Comparison of ENCODE assay signal across 1 cellular context in genomic region chr11:72814139-72814830, GRCh38.
A peak's percentile ranks its signal among the peaks of the same experiment; 100 is the strongest.
TF ChIP-seq lines count a peak whose summit lies in the region.

Gene ATG16L2, plus strand, starts transcription at chr11:72814411. Its CDS starts 35 bp downstream, at chr11:72814446.

TF ChIP-seq in K562, 482 proteins besides CTCF, POLR2A, EP300 and RAD21 (continued from another document and continues in another):
- TF ChIP-seq MLLT1 (IDR thresholded peaks at IDR 0.05): 0 out of 4 replicates have a peak, but pooled peaks of 1 of the 2 experiments have one; percentile 7
- no peak for TF ChIP-seq ZSCAN29 (IDR thresholded peaks at IDR 0.05)
- TF ChIP-seq ARID1B (IDR thresholded peaks at IDR 0.05): 0 out of 2 replicates have a peak, but pooled peaks have one; percentile 34
- peak; percentile 35; the same call in 1 of the 2 replicates for TF ChIP-seq TARDBP (IDR thresholded peaks at IDR 0.05)
- peak; percentile 58 for TF ChIP-seq SP1 (CRISPR knock-in tag; IDR thresholded peaks at IDR 0.05)
- TF ChIP-seq CXXC5 (CRISPR knock-in tag; IDR thresholded peaks at IDR 0.05): peak; percentile 83
- no peak for TF ChIP-seq RREB1 (CRISPR knock-in tag; IDR thresholded peaks at IDR 0.05)
- 0 out of 2 replicates have a peak, but pooled peaks have one; percentile 30 for TF ChIP-seq ERF (CRISPR knock-in tag; IDR thresholded peaks at IDR 0.05)
- 0 out of 2 replicates have a peak, but pooled peaks have one; percentile 37 for TF ChIP-seq RBM14 (IDR thresholded peaks at IDR 0.05; ENCODE audit: borderline replicate concordance, insufficient read depth, low read depth, low read length)
- no peak; the same call in 1 of the 2 replicates for TF ChIP-seq ZFPM2 (CRISPR knock-in tag; IDR thresholded peaks at IDR 0.05)
- TF ChIP-seq RB1 (IDR thresholded peaks at IDR 0.05; ENCODE audit: low read depth): peak; percentile 94
- peak; percentile 91 for TF ChIP-seq TOE1 (IDR thresholded peaks at IDR 0.05; ENCODE audit: borderline replicate concordance)
- no peak for TF ChIP-seq TOE1 (CRISPR knock-in tag; IDR thresholded peaks at IDR 0.05; ENCODE audit: borderline replicate concordance, low read depth)
- peak; percentile 23; the same call in 1 of the 2 replicates for TF ChIP-seq ZBTB7A (IDR thresholded peaks at IDR 0.05; ENCODE audit: borderline replicate concordance, control insufficient read depth, low read depth, low read length)
- TF ChIP-seq PML (IDR thresholded peaks at IDR 0.05; ENCODE audit: low read length): peak; percentile 40; the same call in 1 of the 2 replicates
- TF ChIP-seq SMAD3 (CRISPR knock-in tag; conservative IDR thresholded peaks at IDR 0.05): peak; percentile 69; the same call in 1 of the 2 replicates
- no peak for TF ChIP-seq ZNF197 (CRISPR knock-in tag; IDR thresholded peaks at IDR 0.05; ENCODE audit: low read depth)
- TF ChIP-seq NFRKB (IDR thresholded peaks at IDR 0.05; ENCODE audit: low read depth): 0 out of 2 replicates have a peak, but pooled peaks have one; percentile 38
- peak; percentile 53 for TF ChIP-seq EGR1 (conservative IDR thresholded peaks at IDR 0.05)
- no peak for TF ChIP-seq MAFK (IDR thresholded peaks at IDR 0.05; ENCODE audit: low read length)
- TF ChIP-seq MAZ (CRISPR knock-in tag; conservative IDR thresholded peaks at IDR 0.05 in 1 of 2, IDR thresholded peaks at IDR 0.05 in 1 of 2): peak; percentile 49 to 87
- peak; percentile 100 for TF ChIP-seq ATF7 (IDR thresholded peaks at IDR 0.05)
- 0 out of 4 replicates have a peak, but pooled peaks of 1 of the 2 experiments have one; percentile 13 for TF ChIP-seq UBTF (IDR thresholded peaks at IDR 0.05; ENCODE audit: borderline replicate concordance in 1 of 2, low read depth in 2 of 2, low read length in 2 of 2)
- 0 out of 2 replicates have a peak, but pooled peaks have one; percentile 23 for TF ChIP-seq TAF7 (tag; IDR thresholded peaks at IDR 0.05)
- peak; percentile 64; the same call in 1 of the 2 replicates for TF ChIP-seq NCOR1 (IDR thresholded peaks at IDR 0.05)
- TF ChIP-seq HES1 (IDR thresholded peaks at IDR 0.05; ENCODE audit: low read depth): no peak
- TF ChIP-seq CREB1 (IDR thresholded peaks at IDR 0.05): peak; percentile 80
- TF ChIP-seq CREB1 (CRISPR knock-in tag; IDR thresholded peaks at IDR 0.05): peak; percentile 70; the same call in 1 of the 2 replicates
- 0 out of 2 replicates have a peak, but pooled peaks have one; percentile 27 for TF ChIP-seq E2F5 (CRISPR knock-in tag; IDR thresholded peaks at IDR 0.05)
- peak in 1 of 2 experiments; percentile 93; a peak in 2 of 4 replicates for TF ChIP-seq BCLAF1 (IDR thresholded peaks at IDR 0.05; ENCODE audit: borderline replicate concordance in 1 of 2, control insufficient read depth in 1 of 2, low read depth in 2 of 2, low read length in 1 of 2)
- peak; percentile 85 for TF ChIP-seq POLR2G (IDR thresholded peaks at IDR 0.05; ENCODE audit: low read depth, low read length)
- peak; percentile 67 for TF ChIP-seq ASH1L (IDR thresholded peaks at IDR 0.05; ENCODE audit: borderline replicate concordance, low read depth, partially characterized antibody)
- peak; percentile 57 for TF ChIP-seq SIN3B (IDR thresholded peaks at IDR 0.05; ENCODE audit: low read depth)
- peak; percentile 89 for TF ChIP-seq ARID4B (CRISPR knock-in tag; IDR thresholded peaks at IDR 0.05)
